ENCODE assay signal across 11 cellular contexts in the genomic region with DNA sequence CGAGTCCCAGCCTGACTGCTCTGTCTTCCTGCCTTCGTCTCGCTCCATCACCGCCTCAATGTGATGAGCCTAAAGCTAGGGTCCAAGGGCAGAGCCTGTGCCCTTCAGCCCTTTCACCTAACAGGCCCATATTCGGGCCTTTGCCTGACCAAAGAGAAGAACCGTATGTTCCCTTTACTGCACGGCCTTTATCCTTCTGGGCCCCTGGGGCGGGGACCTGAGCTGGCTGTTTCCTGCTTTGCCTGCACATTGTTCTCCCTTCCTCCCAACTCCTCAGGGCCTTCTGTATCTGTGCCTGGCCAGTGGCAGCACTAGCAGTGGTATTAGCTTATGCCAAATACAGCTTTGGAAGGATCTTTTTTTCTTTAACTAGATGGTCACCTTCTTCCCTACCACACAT. TPM values are rescaled to one million over a fixed set of nuclear protein-coding genes. Genes with fewer than 3 reads are reported as not detected.
DNase-seq lines count a peak whose midpoint lies in the region; ATAC-seq and TF ChIP-seq lines count a peak whose summit lies in the region.
"Had no signal": no experiment of that assay in that cellular context is flagged by ENCODE, and none has a peak within 500 bp of the region (broad histone marks: within the 10 kb centered on the region; RNA-seq: fewer than 3 reads in every experiment).

No MANE protein-coding gene starts in this region.

- no peaks in the 10 kb centered on the region for H3K9me3 Mint-ChIP-seq in CD4-positive, CD25-positive, alpha-beta regulatory T cell
- no peaks in the 10 kb centered on the region for H3K9me3 Mint-ChIP-seq in activated naive CD8-positive, alpha-beta T cell treated with anti-CD3 and anti-CD28 coated beads, Interleukin-2, amount 10 ng/mL, durations not matched to agents 7 days and 5 days
- no peaks in the 10 kb centered on the region for H3K9me3 Mint-ChIP-seq in progenitor cell of endocrine pancreas (ENCODE audit: low read depth)

- no peaks in the 10 kb centered on the region for H3K27me3 ChIP-seq in CD4-positive, CD25-positive, alpha-beta regulatory T cell (ENCODE audit: control insufficient read depth, insufficient read depth, low read length)
- H3K27me3 ChIP-seq in mucosa of rectum (ENCODE audit: control insufficient read depth in 2 of 2, insufficient read depth in 2 of 2, low read length in 2 of 2) = no peaks in the 10 kb centered on the region
- H3K27me3 ChIP-seq: BLaER1 treated with 17β-estradiol and CSF1 and Interleukin-3, amounts not matched to agents 10 nM and 100 nM had no signal

- no peaks in the 10 kb centered on the region for H3K27me3 Mint-ChIP-seq in CD4-positive, CD25-positive, alpha-beta regulatory T cell
- no peaks in the 10 kb centered on the region for H3K27me3 Mint-ChIP-seq in activated naive CD8-positive, alpha-beta T cell treated with anti-CD3 and anti-CD28 coated beads, Interleukin-2, amount 10 ng/mL, durations not matched to agents 7 days and 5 days
- no peaks in the 10 kb centered on the region for H3K27me3 Mint-ChIP-seq in progenitor cell of endocrine pancreas

- no peak overlapping the region for H3K4me3 ChIP-seq in CD4-positive, CD25-positive, alpha-beta regulatory T cell (ENCODE audit: low read depth, low read length)
- no peak overlapping the region for H3K4me3 ChIP-seq in mucosa of rectum (ENCODE audit: low read length in 2 of 2)
- H3K4me3 ChIP-seq: BLaER1 treated with 17β-estradiol and CSF1 and Interleukin-3, amounts not matched to agents 10 nM and 100 nM had no signal

- peak overlapping the region in 2 of 3 donors; percentile 74 to 93 for H3K27ac Mint-ChIP-seq in CD4-positive, CD25-positive, alpha-beta regulatory T cell
- H3K27ac Mint-ChIP-seq in activated naive CD8-positive, alpha-beta T cell treated with anti-CD3 and anti-CD28 coated beads, Interleukin-2, amount 10 ng/mL, durations not matched to agents 7 days and 5 days = peak overlapping the region; percentile 82
- no peak overlapping the region for H3K27ac Mint-ChIP-seq in progenitor cell of endocrine pancreas

- no peak for TF ChIP-seq CTCF in progenitor cell of endocrine pancreas (IDR thresholded peaks at IDR 0.05; ENCODE audit: unreplicated experiment)

- peaks cover 16% of the 10 kb centered on the region for H3K4me1 ChIP-seq in CD4-positive, CD25-positive, alpha-beta regulatory T cell (ENCODE audit: control insufficient read depth, insufficient read depth, low read length, poor library complexity, severe bottlenecking)
- H3K4me1 ChIP-seq in mucosa of rectum (ENCODE audit: control insufficient read depth in 2 of 2, insufficient read depth in 2 of 2, low read length in 2 of 2) = peaks cover 13 to 24% of the 10 kb centered on the region in 2 donors

- H3K9me3 ChIP-seq in CD4-positive, CD25-positive, alpha-beta regulatory T cell (ENCODE audit: control insufficient read depth in 2 of 2, low read length in 2 of 2) = no peaks in the 10 kb centered on the region
- H3K9me3 ChIP-seq in mucosa of rectum (ENCODE audit: control insufficient read depth in 2 of 2, low read length in 2 of 2) = no peaks in the 10 kb centered on the region
- H3K9me3 ChIP-seq: BLaER1 treated with 17β-estradiol and CSF1 and Interleukin-3, amounts not matched to agents 10 nM and 100 nM had no signal

- DNase-seq in CD4-positive, CD25-positive, alpha-beta regulatory T cell = no peak
- DNase-seq in activated naive CD8-positive, alpha-beta T cell treated with anti-CD3 and anti-CD28 coated beads, Interleukin-2, amount 10 ng/mL, durations not matched to agents 7 days and 5 days = no peak
- no peak for DNase-seq in progenitor cell of endocrine pancreas (ENCODE audit: low spot score, unreplicated experiment)
- no peak for DNase-seq in activated CD8-positive, alpha-beta memory T cell treated with anti-CD3 and anti-CD28 coated beads, Interleukin-2, amount 50 U/mL, for 4 hours
- DNase-seq: activated effector memory CD4-positive, alpha-beta T cell treated with anti-CD3 and anti-CD28 coated beads, Interleukin-2, amount 50 U/mL, for 16 hours; NCI-H187 treated with DMSO at 0.1 percent for 48 hours; retina; T-helper 9 cell had no signal

- POLR2A ChIA-PET in activated naive CD8-positive, alpha-beta T cell treated with anti-CD3 and anti-CD28 coated beads, Interleukin-2, amount 10 ng/mL, durations not matched to agents 7 days and 5 days (lab: Charles Lee) = interaction anchor here (0.7 to 3.8 kb wide), 7 partner anchors 8 to 45 kb away, joined by 3 to 31 read pairs (median 6); a partner anchor contains a TSS

- peak overlapping the region in 1 of 2 donors; percentile 15 for H3K9ac ChIP-seq in mucosa of rectum (ENCODE audit: low read depth in 1 of 2, low read length in 2 of 2)

- peaks cover 42% of the 10 kb centered on the region for H3K36me3 Mint-ChIP-seq in CD4-positive, CD25-positive, alpha-beta regulatory T cell
- H3K36me3 Mint-ChIP-seq in activated naive CD8-positive, alpha-beta T cell treated with anti-CD3 and anti-CD28 coated beads, Interleukin-2, amount 10 ng/mL, durations not matched to agents 7 days and 5 days = peaks cover 51% of the 10 kb centered on the region
- H3K36me3 Mint-ChIP-seq in progenitor cell of endocrine pancreas (ENCODE audit: insufficient read depth) = peaks cover 26% of the 10 kb centered on the region

- H3K4me3 Mint-ChIP-seq in CD4-positive, CD25-positive, alpha-beta regulatory T cell = no peak overlapping the region
- no peak overlapping the region for H3K4me3 Mint-ChIP-seq in activated naive CD8-positive, alpha-beta T cell treated with anti-CD3 and anti-CD28 coated beads, Interleukin-2, amount 10 ng/mL, durations not matched to agents 7 days and 5 days
- H3K4me3 Mint-ChIP-seq in progenitor cell of endocrine pancreas (ENCODE audit: low read depth) = no peak overlapping the region

- no peak overlapping the region for H3K27ac ChIP-seq in CD4-positive, CD25-positive, alpha-beta regulatory T cell (ENCODE audit: insufficient read depth, low read length, poor library complexity, severe bottlenecking)
- H3K27ac ChIP-seq in mucosa of rectum (ENCODE audit: low read depth in 2 of 2, low read length in 2 of 2) = peak overlapping the region; percentile 63 to 69

- ATAC-seq in CD4-positive, CD25-positive, alpha-beta regulatory T cell (ENCODE audit: low read depth in 2 of 2) = no peak
- ATAC-seq in activated naive CD8-positive, alpha-beta T cell treated with anti-CD3 and anti-CD28 coated beads, Interleukin-2, amount 10 ng/mL, durations not matched to agents 7 days and 5 days (ENCODE audit: low read depth) = no peak
- no peak for ATAC-seq in GM18517 (IDR thresholded peaks at IDR 0.05; ENCODE audit: unreplicated experiment)

- H3K4me1 Mint-ChIP-seq in CD4-positive, CD25-positive, alpha-beta regulatory T cell = peaks cover under 1 to 39% (median 26%) of the 10 kb centered on the region in 4 donors
- peaks cover 40% of the 10 kb centered on the region for H3K4me1 Mint-ChIP-seq in activated naive CD8-positive, alpha-beta T cell treated with anti-CD3 and anti-CD28 coated beads, Interleukin-2, amount 10 ng/mL, durations not matched to agents 7 days and 5 days
- H3K4me1 Mint-ChIP-seq in progenitor cell of endocrine pancreas (ENCODE audit: low read depth) = peaks cover 2% of the 10 kb centered on the region

- H3K36me3 ChIP-seq in CD4-positive, CD25-positive, alpha-beta regulatory T cell (ENCODE audit: control insufficient read depth, insufficient read depth, low read length) = peaks cover 62% of the 10 kb centered on the region
- H3K36me3 ChIP-seq in mucosa of rectum (ENCODE audit: control insufficient read depth in 2 of 2, insufficient read depth in 2 of 2, low read length in 2 of 2) = peaks cover 29 to 43% of the 10 kb centered on the region in 2 donors

RNA-seq across cellular contexts. Expression of a gene that starts 8.5 kb away (rescaled TPM):
- total RNA-seq in CD4-positive, CD25-positive, alpha-beta regulatory T cell = 8.8 TPM
- polyA plus RNA-seq in CD4-positive, CD25-positive, alpha-beta regulatory T cell = 10 to 100 TPM in 3 of 4 donors, 1 to 10 TPM in 1; 9.9 to 18.4 (median 11.3) TPM
- 10 to 100 TPM; 46.6 to 47.8 TPM for total RNA-seq in activated naive CD8-positive, alpha-beta T cell treated with anti-CD3 and anti-CD28 coated beads, Interleukin-2, amount 10 ng/mL, durations not matched to agents 7 days and 5 days
- total RNA-seq in progenitor cell of endocrine pancreas = 169 and 172 TPM in 2 replicates

RNA-seq across cellular contexts. Expression of a gene that starts 14.3 kb away (rescaled TPM):
- 933 TPM for total RNA-seq in CD4-positive, CD25-positive, alpha-beta regulatory T cell
- 1,000 to 10,000 TPM; 2,559 to 3,471 (median 2,992) TPM for polyA plus RNA-seq in CD4-positive, CD25-positive, alpha-beta regulatory T cell
- 1,000 to 10,000 TPM; 1,083 to 1,169 TPM for total RNA-seq in activated naive CD8-positive, alpha-beta T cell treated with anti-CD3 and anti-CD28 coated beads, Interleukin-2, amount 10 ng/mL, durations not matched to agents 7 days and 5 days
- total RNA-seq in progenitor cell of endocrine pancreas = 1,155 and 1,178 TPM in 2 replicates

RNA-seq across cellular contexts. Expression of a gene that starts 15.8 kb away (rescaled TPM):
- total RNA-seq in CD4-positive, CD25-positive, alpha-beta regulatory T cell = 190 TPM
- 100 to 1,000 TPM; 249 to 395 (median 333) TPM for polyA plus RNA-seq in CD4-positive, CD25-positive, alpha-beta regulatory T cell
- total RNA-seq in activated naive CD8-positive, alpha-beta T cell treated with anti-CD3 and anti-CD28 coated beads, Interleukin-2, amount 10 ng/mL, durations not matched to agents 7 days and 5 days = 100 to 1,000 TPM; 251 TPM
- 102 TPM in 2 replicates for total RNA-seq in progenitor cell of endocrine pancreas

RNA-seq across cellular contexts. Expression of a gene that starts 25.8 kb away (rescaled TPM):
- 11.0 TPM for total RNA-seq in CD4-positive, CD25-positive, alpha-beta regulatory T cell
- 1 to 10 TPM; 1.7 to 3.7 (median 2.9) TPM for polyA plus RNA-seq in CD4-positive, CD25-positive, alpha-beta regulatory T cell
- 10 to 100 TPM; 10.6 to 12.0 TPM for total RNA-seq in activated naive CD8-positive, alpha-beta T cell treated with anti-CD3 and anti-CD28 coated beads, Interleukin-2, amount 10 ng/mL, durations not matched to agents 7 days and 5 days
- 12.0 and 13.8 TPM in 2 replicates for total RNA-seq in progenitor cell of endocrine pancreas

RNA-seq across cellular contexts. Expression of a gene that starts 27.4 kb away (rescaled TPM):
- 4,134 TPM for total RNA-seq in CD4-positive, CD25-positive, alpha-beta regulatory T cell
- 1,000 to 10,000 TPM; 7,544 to 9,760 (median 8,849) TPM for polyA plus RNA-seq in CD4-positive, CD25-positive, alpha-beta regulatory T cell
- 1,000 to 10,000 TPM; 4,462 to 4,551 TPM for total RNA-seq in activated naive CD8-positive, alpha-beta T cell treated with anti-CD3 and anti-CD28 coated beads, Interleukin-2, amount 10 ng/mL, durations not matched to agents 7 days and 5 days
- 3,912 and 3,916 TPM in 2 replicates for total RNA-seq in progenitor cell of endocrine pancreas
